ENCODE assay signal across 8 cellular contexts in the genomic region with DNA sequence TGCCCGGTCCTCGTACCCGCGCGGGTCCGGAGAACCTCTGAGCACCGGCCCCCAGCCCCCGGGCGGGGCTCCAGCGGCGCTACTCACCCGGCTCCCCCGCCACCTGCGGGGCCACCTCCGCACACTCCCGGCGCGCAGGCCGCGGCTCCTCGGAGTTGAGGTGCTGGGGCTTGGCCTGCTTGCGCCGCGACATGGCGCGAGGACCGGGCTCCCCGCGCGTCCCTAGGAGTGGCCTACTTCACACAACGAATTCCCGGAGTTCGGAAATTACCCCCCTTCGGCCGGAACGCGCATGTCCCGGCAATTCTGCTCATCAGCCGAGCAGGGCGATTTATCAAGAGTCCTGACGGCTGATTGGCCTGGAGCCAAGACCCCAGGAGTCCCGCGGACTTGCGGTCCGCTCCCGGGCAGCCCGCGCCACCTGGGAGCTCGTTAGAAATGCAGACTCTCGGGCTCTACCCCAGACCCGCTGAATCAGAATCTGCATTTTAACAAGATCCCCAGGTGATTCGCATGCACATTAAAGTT.
A peak's percentile ranks its signal among the peaks of the same experiment; 100 is the strongest.
DNase-seq lines count a peak whose midpoint lies in the region; ATAC-seq, FAIRE-seq and TF ChIP-seq lines count a peak whose summit lies in the region.

No MANE protein-coding gene starts in this region.

- H3K27me3 ChIP-seq in right lobe of liver (peaks cover 0 to 7% of the 10 kb centered on the region in 2 donors), HepG2 (ENCODE audit: control insufficient read depth in 1 of 2, insufficient read depth in 2 of 2, low read length in 2 of 2) (no peaks in the 10 kb centered on the region), keratinocyte (ENCODE audit: control insufficient read depth, extremely low read depth, insufficient read depth, low read length) (no peaks in the 10 kb centered on the region), stomach smooth muscle (ENCODE audit: control insufficient read depth in 1 of 2, insufficient read depth in 2 of 2, low read length in 2 of 2) (peaks cover 21 to 33% of the 10 kb centered on the region in 2 donors)

- no peaks in the 10 kb centered on the region for H3K9me3 Mint-ChIP-seq in MCF 10A (ENCODE audit: unreplicated experiment)
- H3K9me3 Mint-ChIP-seq in T-helper 2 cell treated with Interferon-gamma antibody and Interleukin-4, amounts not matched to agents 5 μg/mL and 100 μg/mL, for 36 hours = no peaks in the 10 kb centered on the region

- no peaks in the 10 kb centered on the region for H3K27me3 Mint-ChIP-seq in MCF 10A (ENCODE audit: insufficient read depth, unreplicated experiment)
- peaks cover 51% of the 10 kb centered on the region for H3K27me3 Mint-ChIP-seq in T-helper 2 cell treated with Interferon-gamma antibody and Interleukin-4, amounts not matched to agents 5 μg/mL and 100 μg/mL, for 36 hours (ENCODE audit: low read depth)

- dilution Hi-C loops in keratinocyte (cut with MboI; ENCODE audit: extremely low pct_ligation_motif_present, low sequenced_read_pairs) = no loop called here

- H3K9me3 ChIP-seq in right lobe of liver (no peaks in the 10 kb centered on the region), HepG2 (ENCODE audit: low read length) (no peaks in the 10 kb centered on the region), keratinocyte (ENCODE audit: control insufficient read depth, low read depth, low read length) (no peaks in the 10 kb centered on the region), stomach smooth muscle (ENCODE audit: control insufficient read depth in 2 of 2, low read length in 2 of 2) (no peaks in the 10 kb centered on the region)

- in situ Hi-C loops in HepG2 (cut with HindIII; ENCODE audit: extremely low pct_ligation_motif_present, low pct_unique_long_range_greater_than_20kb) = no loop called here

- no peak for TF ChIP-seq EP300 in HepG2 (IDR thresholded peaks at IDR 0.05; ENCODE audit: low read depth in 2 of 2, low read length in 2 of 2)
- no peak for TF ChIP-seq EP300 in HepG2 (CRISPR knock-in tag; IDR thresholded peaks at IDR 0.05; ENCODE audit: borderline replicate concordance)

- H3K4me1 ChIP-seq in right lobe of liver (peaks cover 0 to 17% (median 0%) of the 10 kb centered on the region in 4 donors), HepG2 (ENCODE audit: insufficient read depth, low read length) (no peaks in the 10 kb centered on the region), keratinocyte (ENCODE audit: control insufficient read depth, extremely low read depth, insufficient read depth, low read length) (peaks cover 4% of the 10 kb centered on the region), stomach smooth muscle (ENCODE audit: control insufficient read depth, insufficient read depth, low read length) (peaks cover 24% of the 10 kb centered on the region)

- H3K79me2 ChIP-seq in HepG2 (ENCODE audit: insufficient read depth, low read length) (no peaks in the 10 kb centered on the region), keratinocyte (ENCODE audit: control insufficient read depth, insufficient read depth, low read length) (peaks cover 37% of the 10 kb centered on the region)

- TF ChIP-seq RAD21 in HepG2 (CRISPR knock-in tag; IDR thresholded peaks at IDR 0.05) = no peak

- peak overlapping the region; percentile 66 for H3K4me3 Mint-ChIP-seq in MCF 10A (ENCODE audit: unreplicated experiment)
- no peak overlapping the region for H3K4me3 Mint-ChIP-seq in T-helper 2 cell treated with Interferon-gamma antibody and Interleukin-4, amounts not matched to agents 5 μg/mL and 100 μg/mL, for 36 hours

- 6% methylated on average over 9 of the region's 52 CpGs for WGBS in right lobe of liver (ENCODE audit: insufficient coverage, low coverage, low lambda C conversion rate, missing lambda C conversion rate)
- WGBS in HepG2 (ENCODE audit: low lambda C conversion rate) = 96% methylated on average over 52 of the region's 52 CpGs

- H3K4me1 Mint-ChIP-seq in MCF 10A (ENCODE audit: insufficient read depth, unreplicated experiment) = no peaks in the 10 kb centered on the region
- H3K4me1 Mint-ChIP-seq in T-helper 2 cell treated with Interferon-gamma antibody and Interleukin-4, amounts not matched to agents 5 μg/mL and 100 μg/mL, for 36 hours (ENCODE audit: low read depth) = peaks cover 10% of the 10 kb centered on the region

- H3K27ac Mint-ChIP-seq in MCF 10A (ENCODE audit: low read depth, unreplicated experiment) = no peak overlapping the region
- H3K27ac Mint-ChIP-seq in T-helper 2 cell treated with Interferon-gamma antibody and Interleukin-4, amounts not matched to agents 5 μg/mL and 100 μg/mL, for 36 hours = no peak overlapping the region

- peak in 2 of 4 donors; percentile 16 to 22 for ATAC-seq in right lobe of liver
- ATAC-seq in HepG2 = no peak

- CTCF ChIA-PET in HepG2 (lab: Yijun Ruan, JAX; ENCODE audit: low intra/inter-chr PET ratio, low total read pairs) (no interaction called here), MCF 10A (lab: Yijun Ruan, JAX) (interaction anchor here (1.2 to 2.5 kb wide), 3 partner anchors 9 to 24 kb away, joined by 3 to 12 read pairs (median 4); no protein-coding TSS in a partner anchor)

- no peak for TF ChIP-seq CTCF in right lobe of liver (IDR thresholded peaks at IDR 0.05)
- TF ChIP-seq CTCF in HepG2 (CRISPR knock-in tag; IDR thresholded peaks at IDR 0.05) = no peak
- no peak for TF ChIP-seq CTCF in MCF 10A (IDR thresholded peaks at IDR 0.05; ENCODE audit: unreplicated experiment)
- no peak for TF ChIP-seq CTCF in keratinocyte (optimal IDR thresholded peaks at IDR 0.05 in 1 of 3, IDR thresholded peaks at IDR 0.05 in 1 of 3, conservative IDR thresholded peaks at IDR 0.05 in 1 of 3; ENCODE audit: extremely low read depth in 1 of 3, insufficient read depth in 2 of 3, low read length in 3 of 3)

- no peaks in the 10 kb centered on the region for H3K36me3 ChIP-seq in right lobe of liver
- H3K36me3 ChIP-seq in HepG2 (replicated peaks in 1 of 2; ENCODE audit: control insufficient read depth in 1 of 2, insufficient read depth in 2 of 2, low read length in 2 of 2) = no peaks in the 10 kb centered on the region
- H3K36me3 ChIP-seq in keratinocyte (ENCODE audit: control insufficient read depth in 2 of 2, extremely low read depth in 1 of 2, insufficient read depth in 2 of 2, low read length in 2 of 2) = peaks cover 0 to 3% of the 10 kb centered on the region in 2 experiments
- H3K36me3 ChIP-seq in stomach smooth muscle (ENCODE audit: control insufficient read depth in 2 of 2, insufficient read depth in 2 of 2, low read length in 2 of 2) = no peaks in the 10 kb centered on the region

- H2AFZ ChIP-seq in HepG2 (ENCODE audit: low read length) (no peak overlapping the region), keratinocyte (ENCODE audit: control insufficient read depth, low read length) (peak overlapping the region; percentile 39)

- no peak for TF ChIP-seq POLR2A in right lobe of liver (IDR thresholded peaks at IDR 0.05)
- TF ChIP-seq POLR2A in HepG2 (IDR thresholded peaks at IDR 0.05; ENCODE audit: insufficient read depth in 1 of 2, low read depth in 2 of 2, low read length in 2 of 2) = no peak

- H3K27ac ChIP-seq in right lobe of liver (no peak overlapping the region), HepG2 (ENCODE audit: extremely low read length, insufficient read depth, low read length) (no peak overlapping the region), keratinocyte (ENCODE audit: control insufficient read depth, insufficient read depth, low read length) (peak overlapping the region; percentile 72), stomach smooth muscle (ENCODE audit: low read length) (no peak overlapping the region)

- peak overlapping the region in 2 of 3 donors; percentile 25 to 29 for H3K4me3 ChIP-seq in right lobe of liver
- H3K4me3 ChIP-seq in HepG2 (replicated peaks in 1 of 3; ENCODE audit: insufficient read depth in 1 of 3, low read depth in 2 of 3, low read length in 3 of 3) = no peak overlapping the region
- peak overlapping the region; percentile 61 to 77 (median 77) for H3K4me3 ChIP-seq in keratinocyte (ENCODE audit: control insufficient read depth in 2 of 3, extremely low read depth in 1 of 3, insufficient read depth in 2 of 3, low read depth in 1 of 3, low read length in 3 of 3)
- peak overlapping the region; percentile 65 to 68 for H3K4me3 ChIP-seq in stomach smooth muscle (ENCODE audit: low read length in 2 of 2)

- H3K36me3 Mint-ChIP-seq in MCF 10A (ENCODE audit: insufficient read depth, unreplicated experiment) = no peaks in the 10 kb centered on the region
- no peaks in the 10 kb centered on the region for H3K36me3 Mint-ChIP-seq in T-helper 2 cell treated with Interferon-gamma antibody and Interleukin-4, amounts not matched to agents 5 μg/mL and 100 μg/mL, for 36 hours (ENCODE audit: low read depth)

- no peak for FAIRE-seq in HepG2 (lab: Jason Lieb, UNC)
- peak; percentile 26 for FAIRE-seq in keratinocyte (lab: Jason Lieb, UNC)

- no peak overlapping the region for H3K4me2 ChIP-seq in HepG2 (ENCODE audit: low read depth, low read length)
- H3K4me2 ChIP-seq in keratinocyte (ENCODE audit: control insufficient read depth, extremely low read depth, insufficient read depth, low read depth, low read length) = peak overlapping the region; percentile 89

- H3K9me1 ChIP-seq in keratinocyte (ENCODE audit: control insufficient read depth, extremely low read depth, insufficient read depth, low read length) = no peaks in the 10 kb centered on the region

- POLR2A ChIA-PET in HepG2 (lab: Yijun Ruan, JAX) (no interaction called here), MCF 10A (lab: Yijun Ruan, JAX) (no interaction called here)

- no peak overlapping the region for H3K9ac ChIP-seq in HepG2 (ENCODE audit: insufficient read depth, low read depth, low read length)
- H3K9ac ChIP-seq in keratinocyte (ENCODE audit: control insufficient read depth, extremely low read depth, insufficient read depth, low read length) = peak overlapping the region; percentile 79
- peak overlapping the region in 1 of 2 donors; percentile 28 for H3K9ac ChIP-seq in stomach smooth muscle (ENCODE audit: low read length in 2 of 2)

- BruUV-seq in HepG2 (replicated peaks; lab: Mats Ljungman, UMichigan) = no TSS peak
- BruUV-seq in MCF 10A (replicated peaks; lab: Mats Ljungman, UMichigan) = no TSS peak

- intact Hi-C loops in right lobe of liver (cut with DNase I) (no loop called here), HepG2 (cut with micrococcal nuclease; ENCODE audit: unreplicated experiment) (no loop called here), MCF 10A (cut with micrococcal nuclease) (no loop called here)

- DNase-seq in right lobe of liver (peak in 2 of 3 donors; percentile 29 to 55), HepG2 (ENCODE audit: low spot score) (no peak), MCF 10A (ENCODE audit: unreplicated experiment) (peak; percentile 39), keratinocyte (ENCODE audit: low read depth, low spot score) (no peak), T-helper 2 cell (no peak), SW 1271 (lab: John Stamatoyannopoulos, UW) (no peak)
- DNase-seq in T-helper 2 cell treated with Interferon-gamma antibody and Interleukin-4, amounts not matched to agents 5 μg/mL and 100 μg/mL, for 36 hours (ENCODE audit: low spot score) = no peak

- H4K20me1 ChIP-seq in HepG2 (ENCODE audit: insufficient read depth, low read length) (no peaks in the 10 kb centered on the region), keratinocyte (ENCODE audit: control insufficient read depth, extremely low read depth, insufficient read depth, low read length) (no peaks in the 10 kb centered on the region)

TF ChIP-seq in HepG2, 621 proteins besides CTCF, POLR2A, EP300 and RAD21 (continues in another document):
- TF ChIP-seq ZNF775 (CRISPR knock-in tag; IDR thresholded peaks at IDR 0.05; ENCODE audit: borderline replicate concordance) (no peak), HMGA1 (CRISPR knock-in tag; conservative IDR thresholded peaks at IDR 0.05) (no peak)

Comparison
In these comparisons a context has a peak if more than half of its experiments do, and no peak if none do; other contexts are left out.
1. DNase-seq: peak in right lobe of liver (2 of 3) and MCF 10A (single experiment); none in HepG2 (single experiment), keratinocyte (single experiment), T-helper 2 cell (0 of 5), SW 1271 (0 of 2) and T-helper 2 cell treated with Interferon-gamma antibody and Interleukin-4, amounts not matched to agents 5 μg/mL and 100 μg/mL, for 36 hours (single experiment).
2. H3K4me3 ChIP-seq: peak in right lobe of liver (2 of 3), keratinocyte (3 of 3) and stomach smooth muscle (2 of 2); none in HepG2 (0 of 3).